In the genomic region with DNA sequence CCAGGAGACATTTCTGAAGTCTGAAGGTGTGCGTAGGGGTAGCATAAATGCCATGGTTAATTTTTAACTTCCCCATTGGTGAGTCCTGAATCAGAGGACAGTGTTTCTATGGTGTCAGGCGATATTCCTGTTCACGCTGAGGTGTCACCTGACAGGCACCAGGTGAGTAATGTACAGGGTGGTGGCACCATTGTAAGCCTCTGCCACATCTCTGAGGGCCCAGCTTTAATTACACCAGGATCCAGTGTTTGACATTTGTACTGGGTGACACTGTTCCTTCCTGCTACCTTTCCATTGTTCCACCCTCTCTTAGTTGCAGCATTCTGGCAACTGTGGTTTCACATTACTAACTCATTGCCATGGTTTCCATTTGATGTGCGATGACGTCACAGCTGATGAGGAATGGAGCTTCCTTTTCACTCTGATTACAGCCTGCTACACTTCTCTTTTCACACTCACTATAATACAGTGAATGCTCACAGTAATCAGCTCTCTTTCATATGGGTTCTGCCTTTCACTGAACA, we compare ENCODE assay signal across 8 cellular contexts. TPM values are rescaled to one million over a fixed set of nuclear protein-coding genes. Genes with fewer than 3 reads are reported as not detected.
DNase-seq lines count a peak whose midpoint lies in the region; ATAC-seq, FAIRE-seq and TF ChIP-seq lines count a peak whose summit lies in the region.

No MANE protein-coding gene starts in this region.

- no peaks in the 10 kb centered on the region for H3K9me3 ChIP-seq in GM23248 (ENCODE audit: low read depth)
- H3K9me3 ChIP-seq in pancreas: no peaks in the 10 kb centered on the region

- 63 to 69% methylated on average over 5 of the region's 5 CpGs for WGBS in GM23248 (ENCODE audit: low coverage in 1 of 2, low lambda C conversion rate in 2 of 2, missing lambda C conversion rate in 2 of 2), 2 experiments
- 49 to 53% methylated on average over 5 of the region's 5 CpGs for WGBS in pancreas, 2 donors

- ATAC-seq in pancreas (peak in 3 of 4 donors; percentile 76 to 88 (median 85)), HG02571 (IDR thresholded peaks at IDR 0.05; ENCODE audit: unreplicated experiment) (no peak), HG02970 (IDR thresholded peaks at IDR 0.05; ENCODE audit: low FRiP score, unreplicated experiment) (no peak), HG03460 (IDR thresholded peaks at IDR 0.05; ENCODE audit: unreplicated experiment) (no peak)

- H3K79me2 ChIP-seq in GM23248 (ENCODE audit: insufficient read depth): no peaks in the 10 kb centered on the region

- no peaks in the 10 kb centered on the region for H3K36me3 Mint-ChIP-seq in CD14-positive monocyte

- H3K4me3 ChIP-seq in GM23248: no peak overlapping the region
- no peak overlapping the region for H3K4me3 ChIP-seq in pancreas

- TF ChIP-seq CTCF in pancreas (IDR thresholded peaks at IDR 0.05) (no peak), CD14-positive monocyte (IDR thresholded peaks at IDR 0.05) (no peak)

- intact Hi-C loops in pancreas (cut with DNase I) (no loop called here), CD14-positive monocyte (cut with micrococcal nuclease) (no loop called here)

- H2AFZ ChIP-seq in GM23248: no peak overlapping the region

- DNase-seq in GM23248 (peak; percentile 67), NCI-H2029 (lab: John Stamatoyannopoulos, UW) (peak; percentile 95), astrocyte of the hippocampus (ENCODE audit: low read depth, low spot score) (peak; percentile 86), pancreas (no peak), CD14-positive monocyte (ENCODE audit: low spot score) (no peak)

- FAIRE-seq in pancreas (lab: Jason Lieb, UNC): no peak

- H3K4me1 Mint-ChIP-seq in CD14-positive monocyte: no peaks in the 10 kb centered on the region

- H3K36me3 ChIP-seq in GM23248 (ENCODE audit: low read depth) (no peaks in the 10 kb centered on the region), pancreas (no peaks in the 10 kb centered on the region)

- no peak overlapping the region for H3K9ac ChIP-seq in GM23248

- H3K27ac Mint-ChIP-seq in CD14-positive monocyte: peak overlapping the region in 1 of 7 donors; percentile 26

- H3K27ac ChIP-seq in GM23248 (no peak overlapping the region), pancreas (no peak overlapping the region)

- no peaks in the 10 kb centered on the region for H4K20me1 ChIP-seq in GM23248 (ENCODE audit: insufficient read depth)

- no peak overlapping the region for H3K4me3 Mint-ChIP-seq in CD14-positive monocyte

- peaks cover 0 to 6% (median 6%) of the 10 kb centered on the region in 3 donors for H3K27me3 Mint-ChIP-seq in CD14-positive monocyte (ENCODE audit: low read depth in 3 of 3)

- H3K9me3 Mint-ChIP-seq in CD14-positive monocyte: peaks cover 0 to 7% (median 3%) of the 10 kb centered on the region in 7 donors

- in situ Hi-C loops in GM23248 (cut with MboI): no loop called here

- H3K4me2 ChIP-seq in GM23248 (ENCODE audit: unreplicated experiment): no peak overlapping the region

- no peaks in the 10 kb centered on the region for H3K4me1 ChIP-seq in GM23248 (ENCODE audit: insufficient read depth)
- no peaks in the 10 kb centered on the region for H3K4me1 ChIP-seq in pancreas

- no peaks in the 10 kb centered on the region for H3K9me2 ChIP-seq in GM23248 (ENCODE audit: insufficient read depth)

- H3K27me3 ChIP-seq in GM23248 (replicated peaks; ENCODE audit: insufficient read depth): no peaks in the 10 kb centered on the region
- no peaks in the 10 kb centered on the region for H3K27me3 ChIP-seq in pancreas

- H3F3A ChIP-seq in GM23248 (ENCODE audit: insufficient read depth): no peaks in the 10 kb centered on the region

RNA-seq across cellular contexts. Expression of a gene that starts 40.6 kb away (rescaled TPM):
- under 0.01 and 0.65 TPM in 2 replicates for total RNA-seq in GM23248 (2014; rRNA removed; shearing (Covaris generic))
- polyA plus RNA-seq in GM23248 (2016; fragmentation: Nextera tagmentation; extraction: Ambion mirVana) (0.18 and 0.40 TPM in 2 replicates), pancreas (1 to 10 TPM; 1.2 to 3.5 TPM), CD14-positive monocyte (not detected)
- total RNA-seq in pancreas: 1 to 10 TPM in 5 of 6 donors, under 1 TPM in 1; 0.84 to 2.7 (median 1.4) TPM

Comparison
In these comparisons a context has a peak if more than half of its experiments do, and no peak if none do; other contexts are left out.
1. DNase-seq: peak in GM23248 (single experiment), NCI-H2029 (single experiment) and astrocyte of the hippocampus (single experiment); none in pancreas (0 of 6) and CD14-positive monocyte (single experiment).
2. ATAC-seq: peak in pancreas (3 of 4); none in HG02571 (single experiment), HG02970 (single experiment) and HG03460 (single experiment).